8 cellular contexts compared by ENCODE assay signal in genomic region chr17:16438173-16438556, GRCh38. TPM values are rescaled to one million over a fixed set of nuclear protein-coding genes. Genes with fewer than 3 reads are reported as not detected.
A peak's percentile ranks its signal among the peaks of the same experiment; 100 is the strongest.
DNase-seq lines count a peak whose midpoint lies in the region; ATAC-seq and TF ChIP-seq lines count a peak whose summit lies in the region.

No MANE protein-coding gene starts in this region.

- peak overlapping the region; percentile 56 for H3K4me3 ChIP-seq in GM06990 (replicated peaks; ENCODE audit: low read depth, low read length)
- peak overlapping the region; percentile 57 for H3K4me3 ChIP-seq in HUES6 (ENCODE audit: low read depth, low read length)
- peak overlapping the region; percentile 81 for H3K4me3 ChIP-seq in coronary artery
- peak overlapping the region; percentile 35 for H3K4me3 ChIP-seq in neural progenitor cell

- DNase-seq in GM06990 (ENCODE audit: extremely low read depth, insufficient read length) (no peak), coronary artery (ENCODE audit: low spot score) (no peak), neural progenitor cell (ENCODE audit: low spot score) (no peak), kidney tubule cell (ENCODE audit: low spot score) (no peak), hippocampal formation (lab: John Stamatoyannopoulos, UW) (no peak), pons (ENCODE audit: low spot score) (no peak)

- peaks cover 20% of the 10 kb centered on the region for H3K36me3 Mint-ChIP-seq in neural progenitor cell

- H2AFZ ChIP-seq in neural progenitor cell (replicated peaks), result no peak overlapping the region

- H3K27me3 ChIP-seq in GM06990 (replicated peaks; ENCODE audit: control insufficient read depth, insufficient read depth, low read length) (no peaks in the 10 kb centered on the region), HUES6 (ENCODE audit: control insufficient read depth, insufficient read depth, low read length) (no peaks in the 10 kb centered on the region), neural progenitor cell (no peaks in the 10 kb centered on the region)

- H3K4me2 ChIP-seq in neural progenitor cell, result peak overlapping the region; percentile 68

- peaks cover 44% of the 10 kb centered on the region for H3K79me2 ChIP-seq in neural progenitor cell (ENCODE audit: low read depth)

- H3K4me1 ChIP-seq in HUES6 (ENCODE audit: control insufficient read depth, insufficient read depth, low read length), result peaks cover 26% of the 10 kb centered on the region
- peaks cover 32% of the 10 kb centered on the region for H3K4me1 ChIP-seq in neural progenitor cell

- peak overlapping the region; percentile 77 for H3K27ac Mint-ChIP-seq in neural progenitor cell

- H3K9ac ChIP-seq in HUES6 (ENCODE audit: low read length), result peak overlapping the region; percentile 82
- H3K9ac ChIP-seq in neural progenitor cell, result no peak overlapping the region

- H3K27me3 Mint-ChIP-seq in neural progenitor cell (ENCODE audit: insufficient read depth, low read depth), result peaks cover 7% of the 10 kb centered on the region

- H3K4me1 Mint-ChIP-seq in neural progenitor cell, result peaks cover 45% of the 10 kb centered on the region

- H3K36me3 ChIP-seq in GM06990 (ENCODE audit: control insufficient read depth, insufficient read depth, low read length) (peaks cover 35% of the 10 kb centered on the region), HUES6 (ENCODE audit: control insufficient read depth, insufficient read depth, low read length) (peaks cover 39% of the 10 kb centered on the region), neural progenitor cell (peaks cover 6% of the 10 kb centered on the region)

- H3K9me3 ChIP-seq in HUES6 (ENCODE audit: control insufficient read depth, insufficient read depth, low read depth, low read length) (no peaks in the 10 kb centered on the region), neural progenitor cell (ENCODE audit: low read depth) (no peaks in the 10 kb centered on the region)

- H3K4me3 Mint-ChIP-seq in neural progenitor cell, result peak overlapping the region; percentile 99

- no peak for ATAC-seq in esophagus mucosa

- H3F3A ChIP-seq in neural progenitor cell (ENCODE audit: low read depth), result peaks cover 44% of the 10 kb centered on the region

- peak overlapping the region; percentile 90 for H3K27ac ChIP-seq in HUES6 (ENCODE audit: low read depth, low read length)
- peak overlapping the region; percentile 68 to 85 for H3K27ac ChIP-seq in coronary artery
- peak overlapping the region; percentile 39 for H3K27ac ChIP-seq in neural progenitor cell

- no peak for TF ChIP-seq CTCF in GM06990 (IDR thresholded peaks at IDR 0.05; ENCODE audit: insufficient read depth, low read length, poor library complexity, severe bottlenecking)
- no peak for TF ChIP-seq CTCF in coronary artery (IDR thresholded peaks at IDR 0.05)
- no peak for TF ChIP-seq CTCF in neural progenitor cell (IDR thresholded peaks at IDR 0.05)

- H3K9me3 Mint-ChIP-seq in neural progenitor cell, result no peaks in the 10 kb centered on the region

- peaks cover 41% of the 10 kb centered on the region for H4K20me1 ChIP-seq in neural progenitor cell (ENCODE audit: low read depth)

RNA-seq across cellular contexts. Expression of gene TRPV2, which starts 22.8 kb away (rescaled TPM):
- 0.49 and 0.53 TPM in 2 replicates for total RNA-seq in neural progenitor cell (ENCODE audit: low replicate concordance)
- total RNA-seq in esophagus mucosa, result 2.7 TPM

RNA-seq across cellular contexts. Expression of gene LRRC75A, which starts 53.8 kb away (rescaled TPM):
- total RNA-seq in neural progenitor cell (ENCODE audit: low replicate concordance) (4.0 and 7.2 TPM in 2 replicates), esophagus mucosa (0.08 TPM)

RNA-seq across cellular contexts. Expression of gene UBB, which starts 57.3 kb away (rescaled TPM):
- total RNA-seq in neural progenitor cell (ENCODE audit: low replicate concordance) (1,249 and 1,476 TPM in 2 replicates), esophagus mucosa (475 TPM)

Comparison
In these comparisons a context has a peak if more than half of its experiments do, and no peak if none do; other contexts are left out.
1. H3K27ac ChIP-seq: peak in every context shown above with its lines; median percentile 90 in HUES6; 76 in coronary artery; 39 in neural progenitor cell.